ENCODE assay signal across 27 cellular contexts in genomic region chr3:34511891-34512290, GRCh38.
"Had no signal": no experiment of that assay in that cellular context is flagged by ENCODE, and none has a peak within 500 bp of the region (broad histone marks: within the 10 kb centered on the region; RNA-seq: fewer than 3 reads in every experiment).

No MANE protein-coding gene starts in this region.

- H3K4me3 Mint-ChIP-seq: natural killer cell; nephron; neural progenitor cell; stimulated activated effector memory CD8-positive, alpha-beta T cell treated with anti-CD3 and anti-CD28 coated beads, Interleukin-12 subunit alpha, Interleukin-12 subunit beta, amount 100 ng/mL, for 72 hours; stimulated activated naive B cell treated with anti-CD40 and anti-IgM and Interleukin-4, amounts not matched to agents 10 μg/mL and 1 μg/mL and 100 μg/mL, for 72 hours; stimulated activated naive CD8-positive, alpha-beta T cell treated with anti-CD3 and anti-CD28 coated beads, Interleukin-15, Interleukin-2, amounts not matched to agents 100 ng/mL and 50 ng/mL, for 24 hours; type B pancreatic cell had no signal

- DNase-seq: natural killer cell; occipital lobe; ovary; posterior cingulate gyrus; psoas muscle; right cardiac atrium; right lobe of liver; sigmoid colon; small intestine; stimulated activated CD4-positive, alpha-beta T cell treated with anti-CD3 and anti-CD28 coated beads, Interleukin-15, amount 100 ng/mL, for 24 hours; stimulated activated CD4-positive, alpha-beta T cell treated with anti-CD3 and anti-CD28 coated beads, Interleukin-2, amount 100 ng/mL, for 24 hours; stimulated activated CD4-positive, alpha-beta T cell treated with anti-CD3 and anti-CD28 coated beads, Interleukin-2, amount 100 ng/mL, for 48 hours; stimulated activated CD4-positive, alpha-beta T cell treated with anti-CD3 and anti-CD28 coated beads, Interleukin-4, amount 100 ng/mL, for 24 hours; stimulated activated naive B cell treated with anti-CD40 and anti-IgM and Interleukin-4, amounts not matched to agents 10 μg/mL and 1 μg/mL and 100 μg/mL, for 72 hours; stimulated activated naive CD4-positive, alpha-beta T cell treated with Interleukin-2 at 50 U/mL for 16 hours; substantia nigra; testis; tibial artery; transverse colon; upper lobe of right lung; uterus had no signal

- H3K9me3 Mint-ChIP-seq: nephron, neural progenitor cell had no signal

- ATAC-seq: natural killer cell; psoas muscle; right cardiac atrium; right lobe of liver; stimulated activated effector memory CD8-positive, alpha-beta T cell treated with anti-CD3 and anti-CD28 coated beads, Interleukin-12 subunit alpha, Interleukin-12 subunit beta, amount 100 ng/mL, for 72 hours; stimulated activated naive B cell treated with anti-CD40 and anti-IgM and Interleukin-4, amounts not matched to agents 10 μg/mL and 1 μg/mL and 100 μg/mL, for 72 hours; upper lobe of right lung had no signal

- H3K4me1 Mint-ChIP-seq: natural killer cell; nephron; neural progenitor cell; stimulated activated effector memory CD8-positive, alpha-beta T cell treated with anti-CD3 and anti-CD28 coated beads, Interleukin-12 subunit alpha, Interleukin-12 subunit beta, amount 100 ng/mL, for 72 hours; stimulated activated naive B cell treated with anti-CD40 and anti-IgM and Interleukin-4, amounts not matched to agents 10 μg/mL and 1 μg/mL and 100 μg/mL, for 72 hours had no signal

- H3K27me3 Mint-ChIP-seq: progenitor cell of endocrine pancreas; stimulated activated naive B cell treated with anti-CD40 and anti-IgM and Interleukin-4, amounts not matched to agents 10 μg/mL and 1 μg/mL and 100 μg/mL, for 72 hours; type B pancreatic cell had no signal

- H3K27ac Mint-ChIP-seq: natural killer cell; nephron; neural progenitor cell; progenitor cell of endocrine pancreas; stimulated activated effector memory CD8-positive, alpha-beta T cell treated with anti-CD3 and anti-CD28 coated beads, Interleukin-12 subunit alpha, Interleukin-12 subunit beta, amount 100 ng/mL, for 72 hours; stimulated activated naive B cell treated with anti-CD40 and anti-IgM and Interleukin-4, amounts not matched to agents 10 μg/mL and 1 μg/mL and 100 μg/mL, for 72 hours; stimulated activated naive CD8-positive, alpha-beta T cell treated with anti-CD3 and anti-CD28 coated beads, Interleukin-15, Interleukin-2, amounts not matched to agents 100 ng/mL and 50 ng/mL, for 24 hours; type B pancreatic cell had no signal
